8 cellular contexts compared by ENCODE assay signal in genomic region chr9:35728041-35728971, GRCh38. TPM values are rescaled to one million over a fixed set of nuclear protein-coding genes. Genes with fewer than 3 reads are reported as not detected.
DNase-seq lines count a peak whose midpoint lies in the region; ATAC-seq lines count a peak whose summit lies in the region.

No MANE protein-coding gene starts in this region.

- peak overlapping the region; percentile 19 to 26 for H3K4me3 ChIP-seq in CD4-positive, alpha-beta memory T cell (ENCODE audit: low read length in 2 of 2)
- H3K4me3 ChIP-seq in trophoblast cell (ENCODE audit: low read depth, low read length): peak overlapping the region; percentile 51

- WGBS in trophoblast cell (ENCODE audit: extremely low coverage, insufficient coverage, insufficient read length): no CpG with 5 or more reads among the region's 10 CpGs

- H3K36me3 Mint-ChIP-seq in CD4-positive, alpha-beta memory T cell: peaks cover 26 to 43% of the 10 kb centered on the region in 2 donors

- H3K79me2 ChIP-seq in trophoblast cell (ENCODE audit: control insufficient read depth, insufficient read depth, low read length, poor library complexity): peaks cover 25% of the 10 kb centered on the region

- H3K4ac ChIP-seq in trophoblast cell (ENCODE audit: low read depth, low read length): no peak overlapping the region

- no peak overlapping the region for H3K27ac Mint-ChIP-seq in CD4-positive, alpha-beta memory T cell

- peak overlapping the region; percentile 99 for H2BK5ac ChIP-seq in trophoblast cell (ENCODE audit: low read depth, low read length, poor library complexity)

- peak overlapping the region; percentile 46 for H3K9ac ChIP-seq in trophoblast cell (ENCODE audit: low read length)

- peaks cover 5 to 24% (median 17%) of the 10 kb centered on the region in 4 donors for H3K4me1 Mint-ChIP-seq in CD4-positive, alpha-beta memory T cell

- peak overlapping the region; percentile 5 for H2BK12ac ChIP-seq in trophoblast cell (ENCODE audit: low read length)

- peak overlapping the region; percentile 75 for H4K12ac ChIP-seq in trophoblast cell (ENCODE audit: low read depth, low read length)

- peak overlapping the region; percentile 99 for H4K91ac ChIP-seq in trophoblast cell (ENCODE audit: low read depth, low read length)

- H3K4me2 ChIP-seq in trophoblast cell (ENCODE audit: low read length): peak overlapping the region; percentile 56

- peak; percentile 37 to 71 (median 45) for DNase-seq in CD4-positive, alpha-beta memory T cell
- DNase-seq in HPDE6-E6E7 (ENCODE audit: extremely low spot score): peak; percentile 41
- peak; percentile 59 to 67 for DNase-seq in activated CD4-positive, alpha-beta T cell treated with anti-CD3 and anti-CD28 coated beads, Interleukin-2, amount 50 U/mL, for 48 hours
- DNase-seq in glomerular visceral epithelial cell (ENCODE audit: extremely low spot score): peak; percentile 86
- DNase-seq in trophoblast cell: peak; percentile 71 to 75
- DNase-seq in NCI-H187 (lab: John Stamatoyannopoulos, UW): no peak

- H3K14ac ChIP-seq in trophoblast cell (ENCODE audit: low read length): peak overlapping the region; percentile 13

- peaks cover 61% of the 10 kb centered on the region for H3K4me1 ChIP-seq in CD4-positive, alpha-beta memory T cell (ENCODE audit: insufficient read depth, low read length)
- peaks cover 36 to 44% of the 10 kb centered on the region in 2 experiments for H3K4me1 ChIP-seq in trophoblast cell (ENCODE audit: control insufficient read depth in 1 of 2, insufficient read depth in 2 of 2, low read length in 2 of 2)

- H3K27me3 Mint-ChIP-seq in CD4-positive, alpha-beta memory T cell: no peaks in the 10 kb centered on the region

- H2AFZ ChIP-seq in trophoblast cell (ENCODE audit: insufficient read depth, low read length, poor library complexity): no peak overlapping the region

- H2AK5ac ChIP-seq in trophoblast cell (ENCODE audit: low read length): peak overlapping the region; percentile 49

- peak overlapping the region; percentile 97 for H3K18ac ChIP-seq in trophoblast cell (ENCODE audit: low read length)

- peaks cover 43% of the 10 kb centered on the region for H3K36me3 ChIP-seq in CD4-positive, alpha-beta memory T cell (ENCODE audit: insufficient read depth, low read length)
- peaks cover 15 to 23% of the 10 kb centered on the region in 2 experiments for H3K36me3 ChIP-seq in trophoblast cell (ENCODE audit: control insufficient read depth in 1 of 2, insufficient read depth in 2 of 2, low read length in 2 of 2)

- CTCF ChIA-PET in CD4-positive, alpha-beta memory T cell (lab: Charles Lee; ENCODE audit: partially characterized antibody): interaction anchor here (0.6 to 14.6 kb wide), 21 partner anchors 8 to 154 kb away, joined by 3 to 249 read pairs (median 6); partner anchors contain the start of genes ARHGEF39, CCDC107, GBA2 and RGP1

- H3K9me3 ChIP-seq in CD4-positive, alpha-beta memory T cell (ENCODE audit: control insufficient read depth in 1 of 2, low read length in 2 of 2): no peaks in the 10 kb centered on the region
- H3K9me3 ChIP-seq in trophoblast cell (ENCODE audit: insufficient read depth, low read depth, low read length): no peaks in the 10 kb centered on the region

- ATAC-seq in GM21526 (IDR thresholded peaks at IDR 0.05; ENCODE audit: low FRiP score, unreplicated experiment) (no peak), HG02642 (IDR thresholded peaks at IDR 0.05; ENCODE audit: poor library complexity, unreplicated experiment) (no peak)

- peak overlapping the region; percentile 90 for H4K8ac ChIP-seq in trophoblast cell (ENCODE audit: low read depth, low read length)

- H3K27me3 ChIP-seq in CD4-positive, alpha-beta memory T cell (ENCODE audit: insufficient read depth, low read length): no peaks in the 10 kb centered on the region
- no peaks in the 10 kb centered on the region for H3K27me3 ChIP-seq in trophoblast cell (ENCODE audit: insufficient read depth, low read length)

- no peak overlapping the region for H3K23ac ChIP-seq in trophoblast cell (ENCODE audit: low read length)

- peak overlapping the region; percentile 99 for H2BK120ac ChIP-seq in trophoblast cell (ENCODE audit: insufficient read depth, low read length, poor library complexity)

- H3K79me1 ChIP-seq in trophoblast cell (ENCODE audit: low read length): peaks cover 30% of the 10 kb centered on the region

- POLR2A ChIA-PET in CD4-positive, alpha-beta memory T cell (lab: Charles Lee; ENCODE audit: partially characterized antibody): interaction anchor here (0.6 to 6.5 kb wide), 17 partner anchors 11 to 124 kb away, joined by 3 to 174 read pairs (median 5); partner anchors contain the start of genes CCDC107, GBA2, HINT2 and RGP1

- peak overlapping the region; percentile 33 for H3K27ac ChIP-seq in CD4-positive, alpha-beta memory T cell (ENCODE audit: low read depth, low read length)
- H3K27ac ChIP-seq in trophoblast cell (ENCODE audit: low read depth, low read length): peak overlapping the region; percentile 99

- no peaks in the 10 kb centered on the region for H3K9me3 Mint-ChIP-seq in CD4-positive, alpha-beta memory T cell

- intact Hi-C loops in CD4-positive, alpha-beta memory T cell (cut with micrococcal nuclease): loop anchor here (2.0 kb wide), 1 partner anchor 32 kb away; no protein-coding TSS in a partner anchor

- H3K4me3 Mint-ChIP-seq in CD4-positive, alpha-beta memory T cell: no peak overlapping the region

RNA-seq across cellular contexts. Expression of gene TLN1, which starts 3.7 kb away (rescaled TPM):
- total RNA-seq in CD4-positive, alpha-beta memory T cell: 100 to 1,000 TPM; 294 to 316 TPM
- polyA plus RNA-seq in CD4-positive, alpha-beta memory T cell: 100 to 1,000 TPM in 1 of 2 donors, 10 to 100 TPM in 1; 13.7 to 137 TPM
- 53.1 and 56.1 TPM in 2 replicates for polyA plus RNA-seq in trophoblast cell (2013)

RNA-seq across cellular contexts. Expression of gene CREB3, which starts 4.2 kb away (rescaled TPM):
- total RNA-seq in CD4-positive, alpha-beta memory T cell: 10 to 100 TPM; 24.8 to 25.6 TPM
- 10 to 100 TPM; 45.0 to 59.7 TPM for polyA plus RNA-seq in CD4-positive, alpha-beta memory T cell
- 32.3 and 32.4 TPM in 2 replicates for polyA plus RNA-seq in trophoblast cell (2013)

RNA-seq across cellular contexts. Expression of gene GBA2, which starts 20.7 kb away (rescaled TPM):
- 10 to 100 TPM; 61.1 to 66.3 TPM for total RNA-seq in CD4-positive, alpha-beta memory T cell
- polyA plus RNA-seq in CD4-positive, alpha-beta memory T cell: 10 to 100 TPM; 16.3 to 27.1 TPM
- polyA plus RNA-seq in trophoblast cell (2013): 36.1 and 36.7 TPM in 2 replicates

RNA-seq across cellular contexts. Expression of gene RGP1, which starts 20.8 kb away (rescaled TPM):
- total RNA-seq in CD4-positive, alpha-beta memory T cell: 10 to 100 TPM; 31.8 to 33.8 TPM
- 1 to 10 TPM; 6.1 to 9.9 TPM for polyA plus RNA-seq in CD4-positive, alpha-beta memory T cell
- polyA plus RNA-seq in trophoblast cell (2013): 14.4 TPM in 2 replicates

RNA-seq across cellular contexts. Expression of gene MSMP, which starts 25.8 kb away (rescaled TPM):
- total RNA-seq in CD4-positive, alpha-beta memory T cell: not detected
- polyA plus RNA-seq in CD4-positive, alpha-beta memory T cell: 1 to 10 TPM in 1 of 2 donors, not detected in 1; 1.2 TPM
- polyA plus RNA-seq in trophoblast cell (2013): not detected in 2 replicates

Comparison
In these comparisons a context has a peak if more than half of its experiments do, and no peak if none do; other contexts are left out.
1. DNase-seq: peak in CD4-positive, alpha-beta memory T cell (5 of 5), HPDE6-E6E7 (single experiment), activated CD4-positive, alpha-beta T cell treated with anti-CD3 and anti-CD28 coated beads, Interleukin-2, amount 50 U/mL, for 48 hours (2 of 2), glomerular visceral epithelial cell (single experiment) and trophoblast cell (2 of 2); none in NCI-H187 (0 of 2).